In genomic region chr12:53299101-53299453, GRCh38 we compare ENCODE assay signal across 1 cellular context.
TF ChIP-seq lines count a peak whose summit lies in the region.

No MANE protein-coding gene starts in this region.

TF ChIP-seq in K562, 482 proteins besides CTCF, POLR2A, EP300 and RAD21 (continues in another document):
- no peak for TF ChIP-seq ZNF778 (CRISPR knock-in tag; IDR thresholded peaks at IDR 0.05)
- no peak for TF ChIP-seq ARID4B (CRISPR knock-in tag; IDR thresholded peaks at IDR 0.05)
- no peak for TF ChIP-seq SRSF3 (IDR thresholded peaks at IDR 0.05; ENCODE audit: insufficient read depth, low read length)
- no peak for TF ChIP-seq GMEB1 (CRISPR knock-in tag; IDR thresholded peaks at IDR 0.05)
- peak; percentile 62; the same call in 1 of the 2 replicates for TF ChIP-seq JUNB (CRISPR knock-in tag; conservative IDR thresholded peaks at IDR 0.05)
- no peak for TF ChIP-seq ZNF143 (CRISPR knock-in tag; IDR thresholded peaks at IDR 0.05)
- no peak for TF ChIP-seq SMC3 (conservative IDR thresholded peaks at IDR 0.05; ENCODE audit: insufficient read depth, low read depth, low read length)
- peak; percentile 92 for TF ChIP-seq MYNN (IDR thresholded peaks at IDR 0.05)
- TF ChIP-seq MYNN (CRISPR knock-in tag; IDR thresholded peaks at IDR 0.05), result no peak
- TF ChIP-seq PKNOX1 (IDR thresholded peaks at IDR 0.05), result peak; percentile 70
- TF ChIP-seq GATAD2A (IDR thresholded peaks at IDR 0.05), result 0 out of 2 replicates have a peak, but pooled peaks have one; percentile 39
- TF ChIP-seq ATF7 (IDR thresholded peaks at IDR 0.05), result peak; percentile 68
- no peak for TF ChIP-seq HDAC6 (IDR thresholded peaks at IDR 0.05; ENCODE audit: low read depth, low read length)
- TF ChIP-seq HMBOX1 (IDR thresholded peaks at IDR 0.05), result peak; percentile 19; the same call in 1 of the 2 replicates
- no peak for TF ChIP-seq ZFPM2 (CRISPR knock-in tag; IDR thresholded peaks at IDR 0.05)
- no peak for TF ChIP-seq ZNF232 (CRISPR knock-in tag; IDR thresholded peaks at IDR 0.05)
- TF ChIP-seq THAP7 (CRISPR knock-in tag; IDR thresholded peaks at IDR 0.05), result no peak
- TF ChIP-seq TOE1 (IDR thresholded peaks at IDR 0.05; ENCODE audit: borderline replicate concordance), result no peak
- no peak for TF ChIP-seq TOE1 (CRISPR knock-in tag; IDR thresholded peaks at IDR 0.05; ENCODE audit: borderline replicate concordance, low read depth)
- no peak for TF ChIP-seq ZNF507 (tag; conservative IDR thresholded peaks at IDR 0.05)
- no peak for TF ChIP-seq ZNF584 (CRISPR knock-in tag; IDR thresholded peaks at IDR 0.05; ENCODE audit: low read depth)
- no peak for TF ChIP-seq BCL6 (CRISPR knock-in tag; IDR thresholded peaks at IDR 0.05)
- TF ChIP-seq GABPB1 (CRISPR knock-in tag; IDR thresholded peaks at IDR 0.05), result peak; percentile 64; the same call in 1 of the 2 replicates
- TF ChIP-seq NR2C2 (CRISPR knock-in tag; IDR thresholded peaks at IDR 0.05), result no peak; the same call in none of the 2 replicates
- TF ChIP-seq NR2C2 (tag; IDR thresholded peaks at IDR 0.05), result peak; percentile 93
- peak; percentile 76 for TF ChIP-seq DPF2 (IDR thresholded peaks at IDR 0.05)
- no peak for TF ChIP-seq ZNF780A (CRISPR knock-in tag; IDR thresholded peaks at IDR 0.05)
- no peak for TF ChIP-seq ZNF217 (CRISPR knock-in tag; IDR thresholded peaks at IDR 0.05)
- peak; percentile 81 for TF ChIP-seq MAFK (IDR thresholded peaks at IDR 0.05; ENCODE audit: low read length)
- TF ChIP-seq CAMTA2 (CRISPR knock-in tag; conservative IDR thresholded peaks at IDR 0.05), result no peak
- peak; percentile 95 for TF ChIP-seq ZNF316 (IDR thresholded peaks at IDR 0.05)
- TF ChIP-seq MTA1 (IDR thresholded peaks at IDR 0.05; ENCODE audit: borderline replicate concordance), result peak; percentile 22; the same call in 1 of the 2 replicates
- no peak for TF ChIP-seq MBD2 (IDR thresholded peaks at IDR 0.05; ENCODE audit: borderline replicate concordance, low read depth)
- TF ChIP-seq TAL1 (IDR thresholded peaks at IDR 0.05), result no peak
- peak; percentile 88 for TF ChIP-seq ATF3 (IDR thresholded peaks at IDR 0.05)
- TF ChIP-seq ATF3 (CRISPR knock-in tag; conservative IDR thresholded peaks at IDR 0.05), result peak; percentile 96
- TF ChIP-seq LCOR (CRISPR knock-in tag; IDR thresholded peaks at IDR 0.05), result 0 out of 2 replicates have a peak, but pooled peaks have one; percentile 48
- 0 out of 2 replicates have a peak, but pooled peaks have one; percentile 47 for TF ChIP-seq TFAP4 (CRISPR knock-in tag; IDR thresholded peaks at IDR 0.05; ENCODE audit: borderline replicate concordance)
- no peak for TF ChIP-seq ATF1 (CRISPR knock-in tag; IDR thresholded peaks at IDR 0.05)
- peak; percentile 50; the same call in 1 of the 2 replicates for TF ChIP-seq ATF1 (tag; IDR thresholded peaks at IDR 0.05)
- TF ChIP-seq BHLHE40 (IDR thresholded peaks at IDR 0.05; ENCODE audit: low read length), result no peak
- TF ChIP-seq SP1 (CRISPR knock-in tag; IDR thresholded peaks at IDR 0.05), result no peak
- TF ChIP-seq ZC3H4 (CRISPR knock-in tag; IDR thresholded peaks at IDR 0.05; ENCODE audit: borderline replicate concordance), result no peak
- TF ChIP-seq ZBTB34 (CRISPR knock-in tag; IDR thresholded peaks at IDR 0.05), result no peak
- peak; percentile 65 for TF ChIP-seq FOS (IDR thresholded peaks at IDR 0.05; ENCODE audit: extremely low read depth, insufficient read length)
- peak; percentile 65 for TF ChIP-seq ZBTB12 (CRISPR knock-in tag; IDR thresholded peaks at IDR 0.05)
- no peak for TF ChIP-seq ETS2 (tag; IDR thresholded peaks at IDR 0.05; ENCODE audit: borderline replicate concordance, poor library complexity, severe bottlenecking)
- TF ChIP-seq SFPQ (IDR thresholded peaks at IDR 0.05; ENCODE audit: low read depth, low read length), result no peak
- TF ChIP-seq ZHX1 (conservative IDR thresholded peaks at IDR 0.05; ENCODE audit: low read length), result no peak
